In genomic region chrX:153935326-153935851, GRCh38 we compare ENCODE assay signal across 2 cellular contexts.
TF ChIP-seq lines count a peak whose summit lies in the region.

No MANE protein-coding gene starts in this region.

TF ChIP-seq in GM23338, 12 proteins besides CTCF, POLR2A, EP300 and RAD21:
- TF ChIP-seq ZNF331 (CRISPR knock-in tag; IDR thresholded peaks at IDR 0.05; ENCODE audit: low read depth), result no peak
- no peak for TF ChIP-seq EZH2phosphoT487 (IDR thresholded peaks at IDR 0.05; ENCODE audit: unreplicated experiment)
- TF ChIP-seq ZNF114 (CRISPR knock-in tag; IDR thresholded peaks at IDR 0.05), result no peak
- no peak for TF ChIP-seq NANOG (IDR thresholded peaks at IDR 0.05; ENCODE audit: borderline replicate concordance)
- no peak for TF ChIP-seq POLR2AphosphoS5 (IDR thresholded peaks at IDR 0.05; ENCODE audit: low read depth)
- no peak for TF ChIP-seq CREB1 (CRISPR knock-in tag; IDR thresholded peaks at IDR 0.05; ENCODE audit: low read depth)
- no peak for TF ChIP-seq REST (IDR thresholded peaks at IDR 0.05; ENCODE audit: unreplicated experiment)
- TF ChIP-seq, protein P1, sequence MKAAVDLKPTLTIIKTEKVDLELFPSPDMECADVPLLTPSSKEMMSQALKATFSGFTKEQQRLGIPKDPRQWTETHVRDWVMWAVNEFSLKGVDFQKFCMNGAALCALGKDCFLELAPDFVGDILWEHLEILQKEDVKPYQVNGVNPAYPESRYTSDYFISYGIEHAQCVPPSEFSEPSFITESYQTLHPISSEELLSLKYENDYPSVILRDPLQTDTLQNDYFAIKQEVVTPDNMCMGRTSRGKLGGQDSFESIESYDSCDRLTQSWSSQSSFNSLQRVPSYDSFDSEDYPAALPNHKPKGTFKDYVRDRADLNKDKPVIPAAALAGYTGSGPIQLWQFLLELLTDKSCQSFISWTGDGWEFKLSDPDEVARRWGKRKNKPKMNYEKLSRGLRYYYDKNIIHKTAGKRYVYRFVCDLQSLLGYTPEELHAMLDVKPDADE (IDR thresholded peaks at IDR 0.05), result no peak
- TF ChIP-seq ZNF462 (CRISPR knock-in tag; IDR thresholded peaks at IDR 0.05), result no peak
- TF ChIP-seq STAT1 (IDR thresholded peaks at IDR 0.05; ENCODE audit: unreplicated experiment), result no peak

TF ChIP-seq in WTC11, 78 proteins besides CTCF, POLR2A, EP300 and RAD21:
- TF ChIP-seq NFATC4 (CRISPR knock-in tag; IDR thresholded peaks at IDR 0.05), result no peak
- TF ChIP-seq FOXP4 (CRISPR knock-in tag; IDR thresholded peaks at IDR 0.05), result no peak
- TF ChIP-seq USF2 (CRISPR knock-in tag; IDR thresholded peaks at IDR 0.05), result no peak
- no peak for TF ChIP-seq RORB (CRISPR knock-in tag; IDR thresholded peaks at IDR 0.05)
- TF ChIP-seq, protein P2, sequence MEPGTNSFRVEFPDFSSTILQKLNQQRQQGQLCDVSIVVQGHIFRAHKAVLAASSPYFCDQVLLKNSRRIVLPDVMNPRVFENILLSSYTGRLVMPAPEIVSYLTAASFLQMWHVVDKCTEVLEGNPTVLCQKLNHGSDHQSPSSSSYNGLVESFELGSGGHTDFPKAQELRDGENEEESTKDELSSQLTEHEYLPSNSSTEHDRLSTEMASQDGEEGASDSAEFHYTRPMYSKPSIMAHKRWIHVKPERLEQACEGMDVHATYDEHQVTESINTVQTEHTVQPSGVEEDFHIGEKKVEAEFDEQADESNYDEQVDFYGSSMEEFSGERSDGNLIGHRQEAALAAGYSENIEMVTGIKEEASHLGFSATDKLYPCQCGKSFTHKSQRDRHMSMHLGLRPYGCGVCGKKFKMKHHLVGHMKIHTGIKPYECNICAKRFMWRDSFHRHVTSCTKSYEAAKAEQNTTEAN (CRISPR knock-in tag; IDR thresholded peaks at IDR 0.05), result no peak
- no peak for TF ChIP-seq ZNF121 (CRISPR knock-in tag; IDR thresholded peaks at IDR 0.05)
- TF ChIP-seq CDX4 (CRISPR knock-in tag; IDR thresholded peaks at IDR 0.05; ENCODE audit: borderline replicate concordance), result no peak
- TF ChIP-seq, protein P3, sequence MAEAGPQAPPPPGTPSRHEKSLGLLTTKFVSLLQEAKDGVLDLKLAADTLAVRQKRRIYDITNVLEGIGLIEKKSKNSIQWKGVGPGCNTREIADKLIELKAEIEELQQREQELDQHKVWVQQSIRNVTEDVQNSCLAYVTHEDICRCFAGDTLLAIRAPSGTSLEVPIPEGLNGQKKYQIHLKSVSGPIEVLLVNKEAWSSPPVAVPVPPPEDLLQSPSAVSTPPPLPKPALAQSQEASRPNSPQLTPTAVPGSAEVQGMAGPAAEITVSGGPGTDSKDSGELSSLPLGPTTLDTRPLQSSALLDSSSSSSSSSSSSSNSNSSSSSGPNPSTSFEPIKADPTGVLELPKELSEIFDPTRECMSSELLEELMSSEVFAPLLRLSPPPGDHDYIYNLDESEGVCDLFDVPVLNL (CRISPR knock-in tag; IDR thresholded peaks at IDR 0.05; ENCODE audit: borderline replicate concordance, low read depth), result no peak
- no peak for TF ChIP-seq AFF4 (CRISPR knock-in tag; IDR thresholded peaks at IDR 0.05; ENCODE audit: borderline replicate concordance)
- TF ChIP-seq NR1H2 (CRISPR knock-in tag; IDR thresholded peaks at IDR 0.05), result no peak
- no peak for TF ChIP-seq TEAD1 (CRISPR knock-in tag; IDR thresholded peaks at IDR 0.05)
- TF ChIP-seq, protein P4, sequence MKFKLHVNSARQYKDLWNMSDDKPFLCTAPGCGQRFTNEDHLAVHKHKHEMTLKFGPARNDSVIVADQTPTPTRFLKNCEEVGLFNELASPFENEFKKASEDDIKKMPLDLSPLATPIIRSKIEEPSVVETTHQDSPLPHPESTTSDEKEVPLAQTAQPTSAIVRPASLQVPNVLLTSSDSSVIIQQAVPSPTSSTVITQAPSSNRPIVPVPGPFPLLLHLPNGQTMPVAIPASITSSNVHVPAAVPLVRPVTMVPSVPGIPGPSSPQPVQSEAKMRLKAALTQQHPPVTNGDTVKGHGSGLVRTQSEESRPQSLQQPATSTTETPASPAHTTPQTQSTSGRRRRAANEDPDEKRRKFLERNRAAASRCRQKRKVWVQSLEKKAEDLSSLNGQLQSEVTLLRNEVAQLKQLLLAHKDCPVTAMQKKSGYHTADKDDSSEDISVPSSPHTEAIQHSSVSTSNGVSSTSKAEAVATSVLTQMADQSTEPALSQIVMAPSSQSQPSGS (CRISPR knock-in tag; IDR thresholded peaks at IDR 0.05; ENCODE audit: borderline replicate concordance, low read depth), result no peak
- no peak for TF ChIP-seq HMGXB4 (CRISPR knock-in tag; IDR thresholded peaks at IDR 0.05)
- no peak for TF ChIP-seq GABPB1 (CRISPR knock-in tag; IDR thresholded peaks at IDR 0.05)
- TF ChIP-seq ZNF423 (CRISPR knock-in tag; IDR thresholded peaks at IDR 0.05), result no peak
